In genomic region chr7:74051193-74051592, GRCh38 we compare ENCODE assay signal across 24 cellular contexts. TPM values are rescaled to one million over a fixed set of nuclear protein-coding genes. Genes with fewer than 3 reads are reported as not detected.
DNase-seq lines count a peak whose midpoint lies in the region; ATAC-seq, FAIRE-seq and TF ChIP-seq lines count a peak whose summit lies in the region.
"Had no signal": no experiment of that assay in that cellular context is flagged by ENCODE, and none has a peak within 500 bp of the region (broad histone marks: within the 10 kb centered on the region; RNA-seq: fewer than 3 reads in every experiment).

No MANE protein-coding gene starts in this region.

- no peak overlapping the region for H2BK20ac ChIP-seq in H9 (ENCODE audit: low read depth, low read length, poor library complexity, severe bottlenecking)

- H3T11ph ChIP-seq in H9 (ENCODE audit: low read length) = no peak overlapping the region

- H3K36me3 Mint-ChIP-seq in H9 (ENCODE audit: insufficient read depth in 1 of 3, low read depth in 3 of 3) (no peaks in the 10 kb centered on the region), astrocyte (ENCODE audit: low read depth, unreplicated experiment) (no peaks in the 10 kb centered on the region)
- H3K36me3 Mint-ChIP-seq: activated naive CD8-positive, alpha-beta T cell; naive B cell; stimulated activated effector memory CD8-positive, alpha-beta T cell treated with anti-CD3 and anti-CD28 coated beads, Interleukin-12 subunit alpha, Interleukin-12 subunit beta, amount 100 ng/mL, for 72 hours had no signal

- H3K4ac ChIP-seq in H9 (ENCODE audit: low read depth, low read length) = no peak overlapping the region

- H3K23me2 ChIP-seq in H9 (ENCODE audit: insufficient read length, low read depth, low read length, poor library complexity, severe bottlenecking) = no peaks in the 10 kb centered on the region

- no peak overlapping the region for H2BK5ac ChIP-seq in H9 (ENCODE audit: insufficient read length, low read length)

- H3K9ac ChIP-seq in H9 (ENCODE audit: extremely low read depth, insufficient read length, low read length) (no peak overlapping the region), astrocyte (ENCODE audit: low read length) (no peak overlapping the region)

- intact Hi-C loops in sciatic nerve (cut with DNase I) = no loop called here

- H3K79me1 ChIP-seq in H9 (ENCODE audit: insufficient read depth, low read depth, low read length, poor library complexity, severe bottlenecking) = no peaks in the 10 kb centered on the region

- no peak overlapping the region for H3K56ac ChIP-seq in H9 (ENCODE audit: insufficient read length, low read depth, low read length)

- no peak overlapping the region for H4K5ac ChIP-seq in H9 (ENCODE audit: insufficient read length, low read depth, low read length)

- DNase-seq in H9 (peak; percentile 33), astrocyte (ENCODE audit: low read depth) (peak; percentile 25), hepatocyte (ENCODE audit: low spot score) (peak; percentile 60), sciatic nerve (ENCODE audit: low spot score) (no peak), WERI-Rb-1 (no peak), epidermal melanocyte (ENCODE audit: insufficient read length, low spot score) (no peak), foreskin fibroblast (no peak), DMS114 treated with DMSO at 0.1 percent for 48 hours (lab: John Stamatoyannopoulos, UW; ENCODE audit: unreplicated experiment) (no peak)
- DNase-seq: CD4-positive, alpha-beta T cell; naive B cell; NCI-H2107; NCI-H446; stimulated activated CD4-positive, alpha-beta T cell treated with anti-CD3 and anti-CD28 coated beads, Interleukin-4, amount 100 ng/mL, for 1 hour; substantia nigra; T-helper 2 cell had no signal

- H3K4me1 ChIP-seq in H9 (ENCODE audit: insufficient read depth, low read length) = peaks cover 2% of the 10 kb centered on the region; the same call in 1 of the 2 replicates
- no peaks in the 10 kb centered on the region for H3K4me1 ChIP-seq in astrocyte (ENCODE audit: insufficient read depth, low read length)
- H3K4me1 ChIP-seq in hepatocyte (ENCODE audit: insufficient read depth) = peaks cover 4% of the 10 kb centered on the region
- H3K4me1 ChIP-seq: A549, heart left ventricle, vagina had no signal

- no peak overlapping the region for H2AFZ ChIP-seq in H9 (ENCODE audit: low read length)
- no peak overlapping the region for H2AFZ ChIP-seq in astrocyte (ENCODE audit: low read depth, low read length)
- H2AFZ ChIP-seq in hepatocyte = no peak overlapping the region

- H2BK120ac ChIP-seq in H9 (ENCODE audit: low read depth, low read length, poor library complexity, severe bottlenecking) = no peak overlapping the region

- peak; percentile 62 for ATAC-seq in sciatic nerve
- ATAC-seq: activated CD8-positive, alpha-beta T cell treated with anti-CD3 and anti-CD28 coated beads for 36 hours; stimulated activated effector memory CD8-positive, alpha-beta T cell treated with anti-CD3 and anti-CD28 coated beads, Interleukin-12 subunit alpha, Interleukin-12 subunit beta, amount 100 ng/mL, for 72 hours had no signal

- H3K9me3 Mint-ChIP-seq in H9 (no peaks in the 10 kb centered on the region), astrocyte (ENCODE audit: unreplicated experiment) (no peaks in the 10 kb centered on the region)
- H3K9me3 Mint-ChIP-seq: activated CD8-positive, alpha-beta T cell treated with anti-CD3 and anti-CD28 coated beads for 36 hours; activated T-helper 2 cell treated with anti-CD3 and anti-CD28 coated beads, Interferon-gamma antibody, Interleukin-2, Interleukin-4, amounts not matched to agents 10 μg/mL and 5 μg/mL and 100 μg/mL, durations not matched to agents 14 hours and 24 hours and 36 hours; CD4-positive, alpha-beta T cell; stimulated activated effector memory CD8-positive, alpha-beta T cell treated with anti-CD3 and anti-CD28 coated beads, Interleukin-12 subunit alpha, Interleukin-12 subunit beta, amount 100 ng/mL, for 72 hours had no signal

- H4K8ac ChIP-seq in H9 (replicated peaks; ENCODE audit: insufficient read length, low read depth, low read length) = no peak overlapping the region

- H3K9me3 ChIP-seq in H9 (ENCODE audit: control insufficient read depth, low read depth, low read length) = no peaks in the 10 kb centered on the region
- no peaks in the 10 kb centered on the region for H3K9me3 ChIP-seq in astrocyte (ENCODE audit: insufficient read depth, low read depth, low read length)
- H3K9me3 ChIP-seq in hepatocyte (ENCODE audit: low read depth) = no peaks in the 10 kb centered on the region
- no peaks in the 10 kb centered on the region for H3K9me3 ChIP-seq in WERI-Rb-1 (ENCODE audit: severe bottlenecking)
- H3K9me3 ChIP-seq: A549, heart left ventricle, vagina had no signal

- H3K79me2 ChIP-seq in H9 (ENCODE audit: insufficient read depth, low read length) = no peaks in the 10 kb centered on the region
- H3K79me2 ChIP-seq in astrocyte (ENCODE audit: insufficient read depth, low read length) = no peaks in the 10 kb centered on the region
- no peaks in the 10 kb centered on the region for H3K79me2 ChIP-seq in hepatocyte

- H3K27me3 ChIP-seq in H9 (ENCODE audit: insufficient read depth, low read length) (no peaks in the 10 kb centered on the region), astrocyte (ENCODE audit: insufficient read depth, low read length) (no peaks in the 10 kb centered on the region), hepatocyte (no peaks in the 10 kb centered on the region), WERI-Rb-1 (ENCODE audit: insufficient read depth, low read depth, severe bottlenecking) (no peaks in the 10 kb centered on the region)
- H3K27me3 ChIP-seq: heart left ventricle, vagina had no signal

- H3K27ac Mint-ChIP-seq in H9 = no peak overlapping the region; a peak in 2 of 7 replicates
- no peak overlapping the region for H3K27ac Mint-ChIP-seq in astrocyte (ENCODE audit: unreplicated experiment)
- H3K27ac Mint-ChIP-seq: activated CD8-positive, alpha-beta T cell treated with anti-CD3 and anti-CD28 coated beads for 36 hours; activated naive CD8-positive, alpha-beta T cell; activated T-helper 2 cell treated with anti-CD3 and anti-CD28 coated beads, Interferon-gamma antibody, Interleukin-2, Interleukin-4, amounts not matched to agents 10 μg/mL and 5 μg/mL and 100 μg/mL, durations not matched to agents 14 hours and 24 hours and 36 hours; CD4-positive, alpha-beta T cell; naive B cell; stimulated activated effector memory CD8-positive, alpha-beta T cell treated with anti-CD3 and anti-CD28 coated beads, Interleukin-12 subunit alpha, Interleukin-12 subunit beta, amount 100 ng/mL, for 72 hours had no signal

- no peak overlapping the region for H3K4me2 ChIP-seq in H9 (ENCODE audit: insufficient read depth, insufficient read length, low read length)
- H3K4me2 ChIP-seq in astrocyte (ENCODE audit: low read length) = no peak overlapping the region
- H3K4me2 ChIP-seq in hepatocyte = peak overlapping the region; percentile 21
- H3K4me2 ChIP-seq: A549 had no signal

- no peak overlapping the region for H2BK12ac ChIP-seq in H9 (ENCODE audit: insufficient read length, low read depth, low read length)

- no peaks in the 10 kb centered on the region for H3K9me2 ChIP-seq in hepatocyte (replicated peaks; ENCODE audit: insufficient read depth)

- no peak for FAIRE-seq in astrocyte (lab: Jason Lieb, UNC)
- FAIRE-seq: A549, endothelial cell of umbilical vein had no signal

- TF ChIP-seq CTCF in H9 (conservative IDR thresholded peaks at IDR 0.05) = no peak
- TF ChIP-seq CTCF in astrocyte (IDR thresholded peaks at IDR 0.05; ENCODE audit: insufficient read depth, low read depth, low read length) = no peak
- TF ChIP-seq CTCF in hepatocyte (IDR thresholded peaks at IDR 0.05; ENCODE audit: poor library complexity) = no peak
- no peak for TF ChIP-seq CTCF in WERI-Rb-1 (IDR thresholded peaks at IDR 0.05; ENCODE audit: low read depth, low read length)
- no peak for TF ChIP-seq CTCF in foreskin fibroblast (IDR thresholded peaks at IDR 0.05; ENCODE audit: low read depth, low read length)

- H3K4me1 Mint-ChIP-seq in H9 (peaks cover 12 to 13% of the 10 kb centered on the region in 2 experiments), astrocyte (ENCODE audit: low read depth, unreplicated experiment) (peaks cover 4% of the 10 kb centered on the region)

- no CpG with 5 or more reads among the region's 10 CpGs for WGBS in H9 (ENCODE audit: extremely low coverage, insufficient read length, low lambda C conversion rate)
- 33% methylated on average over 8 of the region's 10 CpGs for WGBS in hepatocyte (ENCODE audit: low lambda C conversion rate, missing lambda C conversion rate)

- no peak overlapping the region for H2BK15ac ChIP-seq in H9 (ENCODE audit: low read depth, low read length)

- no peaks in the 10 kb centered on the region for H4K20me1 ChIP-seq in H9 (ENCODE audit: control insufficient read depth, insufficient read depth, insufficient read length)
- no peaks in the 10 kb centered on the region for H4K20me1 ChIP-seq in astrocyte (ENCODE audit: insufficient read depth, low read length)
- H4K20me1 ChIP-seq in hepatocyte (ENCODE audit: insufficient read depth, poor library complexity, severe bottlenecking) = no peaks in the 10 kb centered on the region

- H3K36me3 ChIP-seq in astrocyte (ENCODE audit: insufficient read depth, low read length) (no peaks in the 10 kb centered on the region), hepatocyte (replicated peaks; ENCODE audit: insufficient read depth, low read depth) (no peaks in the 10 kb centered on the region), WERI-Rb-1 (no peaks in the 10 kb centered on the region)

- H3K27me3 Mint-ChIP-seq in H9 (ENCODE audit: low read depth) (peaks cover 2% of the 10 kb centered on the region), astrocyte (ENCODE audit: low read depth, unreplicated experiment) (peaks cover 25% of the 10 kb centered on the region)
- H3K27me3 Mint-ChIP-seq: activated naive CD8-positive, alpha-beta T cell; CD4-positive, alpha-beta T cell had no signal

- H3K14ac ChIP-seq in H9 (ENCODE audit: insufficient read depth, low read length) = no peak overlapping the region

- no peak overlapping the region for H2AK5ac ChIP-seq in H9 (ENCODE audit: insufficient read length, low read length)

- H3K4me3 Mint-ChIP-seq in H9 (no peak overlapping the region), astrocyte (ENCODE audit: unreplicated experiment) (no peak overlapping the region)
- H3K4me3 Mint-ChIP-seq: activated CD8-positive, alpha-beta T cell treated with anti-CD3 and anti-CD28 coated beads for 36 hours; activated naive CD8-positive, alpha-beta T cell; CD4-positive, alpha-beta T cell; naive B cell; stimulated activated effector memory CD8-positive, alpha-beta T cell treated with anti-CD3 and anti-CD28 coated beads, Interleukin-12 subunit alpha, Interleukin-12 subunit beta, amount 100 ng/mL, for 72 hours had no signal

- H3K4me3 ChIP-seq in astrocyte (ENCODE audit: insufficient read depth, low read depth, low read length) (no peak overlapping the region), hepatocyte (no peak overlapping the region), WERI-Rb-1 (ENCODE audit: low read depth, low read length) (no peak overlapping the region), foreskin fibroblast (ENCODE audit: low read depth in 1 of 2, low read length in 2 of 2) (no peak overlapping the region)
- H3K4me3 ChIP-seq: A549, heart left ventricle, vagina had no signal

- H3K23ac ChIP-seq in H9 (ENCODE audit: insufficient read length, low read depth, low read length) = no peak overlapping the region

- H4K91ac ChIP-seq in H9 (ENCODE audit: insufficient read length, low read depth, low read length) = no peak overlapping the region

- no peak overlapping the region for H3K18ac ChIP-seq in H9 (ENCODE audit: insufficient read length, low read depth, low read length)

- H3K27ac ChIP-seq in H9 (ENCODE audit: insufficient read length, low read depth, low read length) (no peak overlapping the region), astrocyte (ENCODE audit: low read depth, low read length) (no peak overlapping the region), hepatocyte (peak overlapping the region; percentile 53), WERI-Rb-1 (no peak overlapping the region)
- H3K27ac ChIP-seq: A549, HL-60, vagina had no signal

RNA-seq across cellular contexts. Expression of gene ELN, which starts 23.2 kb away (rescaled TPM):
- total RNA-seq in H9 (2021) = 0.37 and 0.55 TPM in 2 replicates
- 0.75 and 0.89 TPM in 2 replicates for total RNA-seq in astrocyte
- total RNA-seq in hepatocyte = 45.2 and 58.1 TPM in 2 replicates
- polyA plus RNA-seq in hepatocyte = 37.7 and 42.5 TPM in 2 replicates
- 62.8 TPM for total RNA-seq in sciatic nerve
- total RNA-seq: activated CD8-positive, alpha-beta T cell treated with anti-CD3 and anti-CD28 coated beads for 36 hours; activated T-helper 2 cell treated with anti-CD3 and anti-CD28 coated beads, Interferon-gamma antibody, Interleukin-2, Interleukin-4, amounts not matched to agents 10 μg/mL and 5 μg/mL and 100 μg/mL, durations not matched to agents 14 hours and 24 hours and 36 hours; CD4-positive, alpha-beta T cell had no signal

RNA-seq across cellular contexts. Expression of gene LIMK1, which starts 32.4 kb away (rescaled TPM):
- 63.0 and 63.8 TPM in 2 replicates for total RNA-seq in H9 (2021)
- total RNA-seq in astrocyte = 67.8 and 69.9 TPM in 2 replicates
- total RNA-seq in hepatocyte = 23.8 and 24.6 TPM in 2 replicates
- 10.7 and 16.2 TPM in 2 replicates for polyA plus RNA-seq in hepatocyte
- total RNA-seq in sciatic nerve = 17.6 TPM

Comparison
In these comparisons a context has a peak if more than half of its experiments do, and no peak if none do; other contexts are left out.
1. DNase-seq: peak in H9 (single experiment), astrocyte (single experiment) and hepatocyte (single experiment); none in sciatic nerve (single experiment), WERI-Rb-1 (single experiment), epidermal melanocyte (single experiment), foreskin fibroblast (0 of 2) and DMS114 treated with DMSO at 0.1 percent for 48 hours (single experiment).
2. RNA of gene ELN, which starts 23.2 kb away (total RNA-seq): 62.8 TPM in sciatic nerve (single experiment) and 45.2 to 58.1 TPM in hepatocyte; 0.75 to 0.89 TPM in astrocyte and 0.37 to 0.55 TPM in H9; every median in the first group is over 10 times any median in the second.